In genomic region chr9:13688990-13689600, GRCh38 we compare ENCODE assay signal across 8 cellular contexts.
DNase-seq lines count a peak whose midpoint lies in the region; ATAC-seq and TF ChIP-seq lines count a peak whose summit lies in the region.

No MANE protein-coding gene starts in this region.

- peak; percentile 48 for TF ChIP-seq CTCF in AG10803 (conservative IDR thresholded peaks at IDR 0.05; ENCODE audit: low read length)
- peak; percentile 68 for TF ChIP-seq CTCF in brain microvascular endothelial cell (IDR thresholded peaks at IDR 0.05; ENCODE audit: low read depth, low read length, missing control alignments)
- TF ChIP-seq CTCF in stomach (IDR thresholded peaks at IDR 0.05): no peak

- ATAC-seq in left lobe of liver: peak; percentile 62

- H3K27ac ChIP-seq in brain microvascular endothelial cell (no peak overlapping the region), stomach (no peak overlapping the region)
- H3K27ac ChIP-seq in effector memory CD4-positive, alpha-beta T cell (ENCODE audit: insufficient read depth, low read length, poor library complexity, severe bottlenecking): no peak overlapping the region

- no peaks in the 10 kb centered on the region for H3K36me3 ChIP-seq in brain microvascular endothelial cell (replicated peaks)
- H3K36me3 ChIP-seq in effector memory CD4-positive, alpha-beta T cell (ENCODE audit: control insufficient read depth, insufficient read depth, low read length): no peaks in the 10 kb centered on the region
- H3K36me3 ChIP-seq in stomach: no peaks in the 10 kb centered on the region

- no peak for TF ChIP-seq EP300 in stomach (IDR thresholded peaks at IDR 0.05)

- DNase-seq in AG10803 (ENCODE audit: low read depth): peak; percentile 18
- peak; percentile 20 for DNase-seq in LHCN-M2 (ENCODE audit: low read depth)
- DNase-seq in brain microvascular endothelial cell: peak; percentile 21
- DNase-seq in left lobe of liver (ENCODE audit: low spot score): no peak
- no peak for DNase-seq in NCI-H226
- no peak for DNase-seq in effector memory CD4-positive, alpha-beta T cell
- no peak for DNase-seq in stomach
- DNase-seq in activated CD8-positive, alpha-beta memory T cell treated with anti-CD3 and anti-CD28 coated beads for 24 hours: no peak

- in situ Hi-C loops in brain microvascular endothelial cell (cut with HindIII; ENCODE audit: low pct_ligation_motif_present, low sequenced_read_pairs): no loop called here

- 58 to 86% (median 69%) methylated on average over 1 of the region's 1 CpG for WGBS in stomach, 5 donors

- H3K27me3 ChIP-seq in brain microvascular endothelial cell (replicated peaks): no peaks in the 10 kb centered on the region
- no peaks in the 10 kb centered on the region for H3K27me3 ChIP-seq in effector memory CD4-positive, alpha-beta T cell (replicated peaks; ENCODE audit: control insufficient read depth, insufficient read depth, low read length, poor library complexity, severe bottlenecking)
- H3K27me3 ChIP-seq in stomach: no peaks in the 10 kb centered on the region

- H3K4me3 ChIP-seq in AG10803 (ENCODE audit: low read length): no peak overlapping the region
- H3K4me3 ChIP-seq in brain microvascular endothelial cell (ENCODE audit: low read depth, low read length): no peak overlapping the region
- no peak overlapping the region for H3K4me3 ChIP-seq in effector memory CD4-positive, alpha-beta T cell (ENCODE audit: insufficient read depth, low read depth, low read length, poor library complexity, severe bottlenecking)
- no peak overlapping the region for H3K4me3 ChIP-seq in stomach

- H3K4me1 ChIP-seq in effector memory CD4-positive, alpha-beta T cell (ENCODE audit: control insufficient read depth, insufficient read depth, low read length, poor library complexity, severe bottlenecking): no peaks in the 10 kb centered on the region
- H3K4me1 ChIP-seq in stomach: no peaks in the 10 kb centered on the region

- intact Hi-C loops in stomach (cut with DNase I; ENCODE audit: low total_unique reads): no loop called here

- no peaks in the 10 kb centered on the region for H3K9me3 ChIP-seq in effector memory CD4-positive, alpha-beta T cell (ENCODE audit: control insufficient read depth, low read length)
- H3K9me3 ChIP-seq in stomach: peaks cover 0 to 4% (median 2%) of the 10 kb centered on the region in 4 donors

- no peak for TF ChIP-seq POLR2A in stomach (IDR thresholded peaks at IDR 0.05)

Comparison
In these comparisons a context has a peak if more than half of its experiments do, and no peak if none do; other contexts are left out.
1. DNase-seq: peak in AG10803 (single experiment), LHCN-M2 (single experiment) and brain microvascular endothelial cell (single experiment); none in left lobe of liver (single experiment), NCI-H226 (single experiment), effector memory CD4-positive, alpha-beta T cell (0 of 3), stomach (single experiment) and activated CD8-positive, alpha-beta memory T cell treated with anti-CD3 and anti-CD28 coated beads for 24 hours (single experiment).
2. CTCF ChIP-seq: peak in AG10803 (single experiment) and brain microvascular endothelial cell (single experiment); none in stomach (0 of 7).